In genomic region chr7:96949766-96950165, GRCh38 we compare ENCODE assay signal across 12 cellular contexts. TPM values are rescaled to one million over a fixed set of nuclear protein-coding genes. Genes with fewer than 3 reads are reported as not detected.
DNase-seq lines count a peak whose midpoint lies in the region; ATAC-seq and TF ChIP-seq lines count a peak whose summit lies in the region.
"Had no signal": no experiment of that assay in that cellular context is flagged by ENCODE, and none has a peak within 500 bp of the region (broad histone marks: within the 10 kb centered on the region; RNA-seq: fewer than 3 reads in every experiment).

No MANE protein-coding gene starts in this region.

- H3F3A ChIP-seq in smooth muscle cell (ENCODE audit: low read depth), result peaks cover 3% of the 10 kb centered on the region

- 61% methylated on average over 5 of the region's 5 CpGs for WGBS in smooth muscle cell (ENCODE audit: low lambda C conversion rate)

- H3K4me1 Mint-ChIP-seq in naive thymus-derived CD8-positive, alpha-beta T cell, result no peaks in the 10 kb centered on the region
- H3K4me1 Mint-ChIP-seq: natural killer cell had no signal

- H3K27ac Mint-ChIP-seq in naive thymus-derived CD8-positive, alpha-beta T cell, result no peak overlapping the region
- H3K27ac Mint-ChIP-seq: natural killer cell had no signal

- peak; percentile 97 for DNase-seq in H4 (ENCODE audit: low spot score)
- peak; percentile 51 for DNase-seq in RPMI7951 (ENCODE audit: low read depth)
- DNase-seq in fibroblast of mammary gland (ENCODE audit: low read depth), result peak; percentile 13
- DNase-seq in smooth muscle cell (lab: John Stamatoyannopoulos, UW; ENCODE audit: unreplicated experiment), result no peak
- DNase-seq in naive thymus-derived CD8-positive, alpha-beta T cell, result no peak
- no peak for DNase-seq in HT-29 (ENCODE audit: low spot score)
- DNase-seq: activated CD8-positive, alpha-beta memory T cell treated with anti-CD3 and anti-CD28 coated beads, Interleukin-2, amount 50 U/mL, for 4 hours; Calu3; natural killer cell; T-helper 9 cell had no signal

- no peak overlapping the region for H2AFZ ChIP-seq in smooth muscle cell (ENCODE audit: low read depth)

- no peak overlapping the region for H3K4me2 ChIP-seq in smooth muscle cell

- no peaks in the 10 kb centered on the region for H3K27me3 ChIP-seq in smooth muscle cell (ENCODE audit: low read depth)

- H3K79me2 ChIP-seq in smooth muscle cell (ENCODE audit: low read depth), result no peaks in the 10 kb centered on the region

- H3K4me3 ChIP-seq in fibroblast of mammary gland (ENCODE audit: control insufficient read depth, low read depth, low read length), result no peak overlapping the region
- no peak overlapping the region for H3K4me3 ChIP-seq in smooth muscle cell

- TF ChIP-seq CTCF in fibroblast of mammary gland (conservative IDR thresholded peaks at IDR 0.05; ENCODE audit: control insufficient read depth, insufficient read depth, low read depth, low read length), result no peak
- no peak for TF ChIP-seq CTCF in smooth muscle cell (IDR thresholded peaks at IDR 0.05; ENCODE audit: borderline replicate concordance, insufficient read depth, poor library complexity, severe bottlenecking)

- no peaks in the 10 kb centered on the region for H4K20me1 ChIP-seq in smooth muscle cell (ENCODE audit: low read depth)

- H3K36me3 Mint-ChIP-seq in naive thymus-derived CD8-positive, alpha-beta T cell, result no peaks in the 10 kb centered on the region
- H3K36me3 Mint-ChIP-seq: natural killer cell had no signal

- H3K4me1 ChIP-seq in smooth muscle cell (ENCODE audit: low read depth), result no peaks in the 10 kb centered on the region

- H3K9me3 ChIP-seq in smooth muscle cell (replicated peaks; ENCODE audit: low read depth), result no peaks in the 10 kb centered on the region

- ATAC-seq in HG03108 (IDR thresholded peaks at IDR 0.05; ENCODE audit: unreplicated experiment), result no peak
- no peak for ATAC-seq in GM18873 (IDR thresholded peaks at IDR 0.05; ENCODE audit: low FRiP score, unreplicated experiment)
- ATAC-seq in naive thymus-derived CD8-positive, alpha-beta T cell, result no peak
- ATAC-seq: natural killer cell had no signal

- no peaks in the 10 kb centered on the region for H3K9me3 Mint-ChIP-seq in naive thymus-derived CD8-positive, alpha-beta T cell
- H3K9me3 Mint-ChIP-seq: natural killer cell had no signal

- H3K9ac ChIP-seq in smooth muscle cell (ENCODE audit: low read depth), result no peak overlapping the region

- no peaks in the 10 kb centered on the region for H3K36me3 ChIP-seq in smooth muscle cell (ENCODE audit: low read depth)

- H3K27ac ChIP-seq in smooth muscle cell (ENCODE audit: low read depth), result peak overlapping the region; percentile 22

- no peak overlapping the region for H3K4me3 Mint-ChIP-seq in naive thymus-derived CD8-positive, alpha-beta T cell
- H3K4me3 Mint-ChIP-seq: natural killer cell had no signal

- POLR2A ChIA-PET in naive thymus-derived CD8-positive, alpha-beta T cell (lab: Charles Lee), result no interaction called here

- H3K27me3 Mint-ChIP-seq in naive thymus-derived CD8-positive, alpha-beta T cell, result peaks cover 1 to 38% (median 9%) of the 10 kb centered on the region in 5 donors

RNA-seq across cellular contexts. Expression of gene DLX6, which starts 55.6 kb away (rescaled TPM):
- total RNA-seq in H4 (2014; rRNA removed; shearing (Covaris generic)), result 1.7 and 5.3 TPM in 2 replicates
- total RNA-seq in RPMI7951 (2014; rRNA removed; shearing (Covaris generic)), result 0.20 and 1.2 TPM in 2 replicates
- 0.13 and 2.6 TPM in 2 replicates for total RNA-seq in smooth muscle cell
- 0.43 and 1.9 TPM in 2 replicates for polyA plus RNA-seq in smooth muscle cell
- not detected for total RNA-seq in naive thymus-derived CD8-positive, alpha-beta T cell
- not detected for polyA plus RNA-seq in naive thymus-derived CD8-positive, alpha-beta T cell
- not detected in 2 replicates for total RNA-seq in HT-29 (2014; rRNA removed; shearing (Covaris generic))
- total RNA-seq: natural killer cell had no signal

Comparison
In these comparisons a context has a peak if more than half of its experiments do, and no peak if none do; other contexts are left out.
1. DNase-seq: peak in H4 (single experiment), RPMI7951 (single experiment) and fibroblast of mammary gland (single experiment); none in smooth muscle cell (single experiment), naive thymus-derived CD8-positive, alpha-beta T cell (0 of 10) and HT-29 (single experiment).